Comparison of ENCODE assay signal across 32 cellular contexts in genomic region chr20:56715902-56716519, GRCh38.
"Had no signal": no experiment of that assay in that cellular context is flagged by ENCODE, and none has a peak within 500 bp of the region (broad histone marks: within the 10 kb centered on the region; RNA-seq: fewer than 3 reads in every experiment).

No MANE protein-coding gene starts in this region.

- H3K27ac Mint-ChIP-seq: activated CD4-positive, alpha-beta memory T cell treated with anti-CD3 and anti-CD28 coated beads for 36 hours; activated CD4-positive, alpha-beta T cell treated with anti-CD3 and anti-CD28 coated beads for 36 hours; activated CD4-positive, alpha-beta T cell treated with anti-CD3 and anti-CD28 coated beads, Interleukin-2, amount 10 ng/mL, durations not matched to agents 24 days and 14 days; activated naive CD8-positive, alpha-beta T cell; activated T-helper 17 cell treated with anti-CD3 and anti-CD28 coated beads, Interleukin-2, amount 50 U/mL, for 72 hours; T-helper 17 cell; T-helper 2 cell treated with Interferon-gamma antibody and Interleukin-4, amounts not matched to agents 5 μg/mL and 100 μg/mL, for 36 hours had no signal

- H3K27me3 Mint-ChIP-seq: activated CD4-positive, alpha-beta T cell treated with anti-CD3 and anti-CD28 coated beads, Interleukin-2, amount 10 ng/mL, durations not matched to agents 24 days and 14 days had no signal

- FAIRE-seq: astrocyte, bronchial epithelial cell, endometrium, endothelial cell of umbilical vein had no signal

- H3K4me1 Mint-ChIP-seq: activated CD4-positive, alpha-beta T cell treated with anti-CD3 and anti-CD28 coated beads for 36 hours; activated CD4-positive, alpha-beta T cell treated with anti-CD3 and anti-CD28 coated beads, Interleukin-2, amount 10 ng/mL, durations not matched to agents 24 days and 14 days; activated T-helper 17 cell treated with anti-CD3 and anti-CD28 coated beads, Interleukin-2, amount 50 U/mL, for 72 hours; T-helper 17 cell had no signal

- H3K9me3 ChIP-seq: colonic mucosa, esophagus squamous epithelium, gastroesophageal sphincter, heart right ventricle had no signal

- H3K4me3 Mint-ChIP-seq: activated CD4-positive, alpha-beta memory T cell treated with anti-CD3 and anti-CD28 coated beads for 36 hours; activated CD4-positive, alpha-beta T cell treated with anti-CD3 and anti-CD28 coated beads for 36 hours; activated CD4-positive, alpha-beta T cell treated with anti-CD3 and anti-CD28 coated beads, Interleukin-2, amount 10 ng/mL, durations not matched to agents 24 days and 14 days; activated naive CD8-positive, alpha-beta T cell; activated T-cell treated with anti-CD3 and anti-CD28 coated beads, Interleukin-2, amount 50 U/mL, for 4 hours; activated T-helper 17 cell treated with anti-CD3 and anti-CD28 coated beads, Interleukin-2, amount 50 U/mL, for 72 hours; T-helper 17 cell; T-helper 2 cell treated with Interferon-gamma antibody and Interleukin-4, amounts not matched to agents 5 μg/mL and 100 μg/mL, for 36 hours had no signal

- H3K9me3 Mint-ChIP-seq: activated CD4-positive, alpha-beta memory T cell treated with anti-CD3 and anti-CD28 coated beads for 36 hours; activated CD4-positive, alpha-beta T cell treated with anti-CD3 and anti-CD28 coated beads, Interleukin-2, amount 10 ng/mL, durations not matched to agents 24 days and 14 days; activated T-cell treated with anti-CD3 and anti-CD28 coated beads, Interleukin-2, amount 50 U/mL, for 4 hours; activated T-helper 17 cell treated with anti-CD3 and anti-CD28 coated beads, Interleukin-2, amount 50 U/mL, for 72 hours; T-helper 2 cell treated with Interferon-gamma antibody and Interleukin-4, amounts not matched to agents 5 μg/mL and 100 μg/mL, for 36 hours had no signal

- H3K27me3 ChIP-seq: brain microvascular endothelial cell, colonic mucosa, esophagus squamous epithelium had no signal

- H3K36me3 ChIP-seq: brain microvascular endothelial cell, colonic mucosa, esophagus squamous epithelium, gastroesophageal sphincter, heart right ventricle, WERI-Rb-1 had no signal

- ATAC-seq: activated CD4-positive, alpha-beta T cell treated with anti-CD3 and anti-CD28 coated beads for 36 hours; activated T-cell treated with anti-CD3 and anti-CD28 coated beads, Interleukin-2, amount 50 U/mL, for 4 hours; activated T-helper 17 cell treated with anti-CD3 and anti-CD28 coated beads, Interleukin-2, amount 50 U/mL, for 72 hours; gastroesophageal sphincter; heart right ventricle; T-helper 17 cell had no signal

- H3K4me3 ChIP-seq: colonic mucosa, esophagus squamous epithelium, gastroesophageal sphincter, heart right ventricle had no signal

- H3K4me1 ChIP-seq: colonic mucosa, gastroesophageal sphincter, heart right ventricle had no signal

- DNase-seq: activated CD4-positive, alpha-beta memory T cell treated with anti-CD3 and anti-CD28 coated beads for 36 hours; activated CD4-positive, alpha-beta T cell treated with anti-CD3 and anti-CD28 coated beads for 36 hours; activated CD4-positive, alpha-beta T cell treated with anti-CD3 and anti-CD28 coated beads, Interleukin-2, amount 10 ng/mL, durations not matched to agents 24 days and 14 days; activated CD4-positive, CD25-positive, alpha-beta regulatory T cell; activated CD4-positive, CD25-positive, alpha-beta regulatory T cell treated with anti-CD3 and anti-CD28 coated beads, Interleukin-2, amount 50 U/mL, for 72 hours; activated CD8-positive, alpha-beta memory T cell treated with anti-CD3 and anti-CD28 coated beads for 24 hours; activated effector memory CD4-positive, alpha-beta T cell treated with Interleukin-2 at 50 U/mL for 16 hours; activated gamma-delta T cell treated with Interleukin-2 at 50 U/mL for 16 hours; activated naive CD4-positive, alpha-beta T cell treated with anti-CD3 and anti-CD28 coated beads, Interleukin-2, amount 50 U/mL, for 16 hours; activated naive CD4-positive, alpha-beta T cell treated with Interleukin-2 at 50 U/mL for 16 hours; activated T-cell treated with anti-CD3 and anti-CD28 coated beads, Interleukin-2, amount 50 U/mL, for 4 hours; amniotic stem cell; anterior cingulate cortex; brain microvascular endothelial cell; colonic mucosa; effector CD8-positive, alpha-beta T cell; esophagus squamous epithelium; foreskin melanocyte; heart right ventricle; T-helper 1 cell; T-helper 17 cell; T1000 had no signal

- H3K27ac ChIP-seq: brain microvascular endothelial cell, colonic mucosa, epithelial cell of prostate, esophagus squamous epithelium, gastroesophageal sphincter, heart right ventricle, WERI-Rb-1 had no signal

- H3K36me3 Mint-ChIP-seq: activated CD4-positive, alpha-beta memory T cell treated with anti-CD3 and anti-CD28 coated beads for 36 hours; activated naive CD8-positive, alpha-beta T cell had no signal
